In the genomic region with DNA sequence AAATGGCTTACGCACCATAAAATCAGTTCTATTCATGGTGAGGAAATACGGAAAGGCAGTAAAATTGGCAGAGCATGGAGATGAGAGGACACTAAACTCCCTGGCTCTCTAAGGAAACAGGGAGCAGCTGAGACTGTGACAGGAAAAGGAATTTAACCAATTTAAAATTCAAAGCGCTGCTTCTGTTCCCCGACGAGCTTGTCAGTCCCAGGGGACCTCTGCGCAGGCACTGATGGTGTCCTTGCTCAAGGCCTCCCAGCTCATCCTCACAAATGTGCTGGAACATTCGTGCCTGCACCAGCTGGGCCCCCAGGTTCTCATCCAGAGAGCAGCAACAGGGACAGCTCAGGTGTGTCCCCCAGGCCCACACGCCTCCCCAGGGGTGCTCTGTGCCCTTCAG, we compare ENCODE assay signal across 21 cellular contexts.
"Had no signal": no experiment of that assay in that cellular context is flagged by ENCODE, and none has a peak within 500 bp of the region (broad histone marks: within the 10 kb centered on the region; RNA-seq: fewer than 3 reads in every experiment).

No MANE protein-coding gene starts in this region.

- FAIRE-seq: endothelial cell of umbilical vein had no signal

- H3K27me3 Mint-ChIP-seq: activated CD4-positive, alpha-beta T cell treated with anti-CD3 and anti-CD28 coated beads, Interleukin-2, amount 10 ng/mL, durations not matched to agents 7 days and 5 days; activated CD8-positive, alpha-beta memory T cell treated with anti-CD3 and anti-CD28 coated beads, Interleukin-2, amount 10 ng/mL, durations not matched to agents 7 days and 5 days; activated CD8-positive, alpha-beta T cell treated with anti-CD3 and anti-CD28 coated beads for 36 hours; activated naive CD4-positive, alpha-beta T cell treated with anti-CD3 and anti-CD28 coated beads, Interleukin-2, amount 50 U/mL, for 24 hours; naive thymus-derived CD4-positive, alpha-beta T cell had no signal

- H3K4me3 Mint-ChIP-seq: activated CD4-positive, alpha-beta T cell treated with anti-CD3 and anti-CD28 coated beads, Interleukin-2, amount 10 ng/mL, durations not matched to agents 7 days and 5 days; activated CD8-positive, alpha-beta memory T cell treated with anti-CD3 and anti-CD28 coated beads, Interleukin-2, amount 10 ng/mL, durations not matched to agents 7 days and 5 days; activated CD8-positive, alpha-beta T cell treated with anti-CD3 and anti-CD28 coated beads for 36 hours; activated naive CD4-positive, alpha-beta T cell treated with anti-CD3 and anti-CD28 coated beads, Interleukin-2, amount 50 U/mL, for 24 hours; activated T-helper 1 cell treated with anti-CD3 and anti-CD28 coated beads, Interleukin-12 subunit alpha, Interleukin-12 subunit beta, Interleukin-2, Interleukin-4 antibody, amounts not matched to agents 30 ng/mL and 10 ng/mL and 1 ng/mL, durations not matched to agents 14 hours and 24 hours and 36 hours; naive thymus-derived CD4-positive, alpha-beta T cell had no signal

- H3K36me3 Mint-ChIP-seq: activated CD8-positive, alpha-beta memory T cell treated with anti-CD3 and anti-CD28 coated beads, Interleukin-2, amount 10 ng/mL, durations not matched to agents 7 days and 5 days had no signal

- H3K4me1 Mint-ChIP-seq: activated CD4-positive, alpha-beta T cell treated with anti-CD3 and anti-CD28 coated beads, Interleukin-2, amount 10 ng/mL, durations not matched to agents 7 days and 5 days; activated CD8-positive, alpha-beta memory T cell treated with anti-CD3 and anti-CD28 coated beads, Interleukin-2, amount 10 ng/mL, durations not matched to agents 7 days and 5 days; activated naive CD4-positive, alpha-beta T cell treated with anti-CD3 and anti-CD28 coated beads, Interleukin-2, amount 50 U/mL, for 24 hours had no signal

- H3K9me3 Mint-ChIP-seq: activated CD4-positive, alpha-beta T cell treated with anti-CD3 and anti-CD28 coated beads, Interleukin-2, amount 10 ng/mL, durations not matched to agents 7 days and 5 days; activated CD8-positive, alpha-beta T cell treated with anti-CD3 and anti-CD28 coated beads for 36 hours; activated naive CD4-positive, alpha-beta T cell treated with anti-CD3 and anti-CD28 coated beads, Interleukin-2, amount 50 U/mL, for 24 hours; activated T-helper 1 cell treated with anti-CD3 and anti-CD28 coated beads, Interleukin-12 subunit alpha, Interleukin-12 subunit beta, Interleukin-2, Interleukin-4 antibody, amounts not matched to agents 30 ng/mL and 10 ng/mL and 1 ng/mL, durations not matched to agents 14 hours and 24 hours and 36 hours; naive thymus-derived CD4-positive, alpha-beta T cell had no signal

- DNase-seq: activated CD4-positive, alpha-beta T cell treated with anti-CD3 and anti-CD28 coated beads, Interleukin-2, amount 10 ng/mL, durations not matched to agents 7 days and 5 days; activated CD4-positive, CD25-positive, alpha-beta regulatory T cell treated with anti-CD3 and anti-CD28 coated beads, Interleukin-2, amount 50 U/mL, for 72 hours; activated CD8-positive, alpha-beta memory T cell treated with anti-CD3 and anti-CD28 coated beads, Interleukin-2, amount 10 ng/mL, durations not matched to agents 7 days and 5 days; activated CD8-positive, alpha-beta T cell treated with anti-CD3 and anti-CD28 coated beads for 36 hours; activated gamma-delta T cell treated with Interleukin-2 at 50 U/mL for 16 hours; activated T-cell treated with anti-CD3 and anti-CD28 coated beads for 4 hours; aorta; central memory CD4-positive, alpha-beta T cell; dermis blood vessel endothelial cell; effector CD8-positive, alpha-beta T cell; foreskin melanocyte; kidney glomerular epithelial cell; left ventricle myocardium inferior; naive thymus-derived CD4-positive, alpha-beta T cell; sigmoid colon; stimulated activated CD4-positive, alpha-beta T cell treated with anti-CD3 and anti-CD28 coated beads, Interleukin-4, amount 100 ng/mL, for 1 hour; stimulated activated naive CD4-positive, alpha-beta T cell treated with Interleukin-2 at 50 U/mL for 16 hours; thyroid gland had no signal

- H3K27ac Mint-ChIP-seq: activated CD4-positive, alpha-beta T cell treated with anti-CD3 and anti-CD28 coated beads, Interleukin-2, amount 10 ng/mL, durations not matched to agents 7 days and 5 days; activated CD8-positive, alpha-beta memory T cell treated with anti-CD3 and anti-CD28 coated beads, Interleukin-2, amount 10 ng/mL, durations not matched to agents 7 days and 5 days; activated CD8-positive, alpha-beta T cell treated with anti-CD3 and anti-CD28 coated beads for 36 hours; activated naive CD4-positive, alpha-beta T cell treated with anti-CD3 and anti-CD28 coated beads, Interleukin-2, amount 50 U/mL, for 24 hours; activated T-helper 1 cell treated with anti-CD3 and anti-CD28 coated beads, Interleukin-12 subunit alpha, Interleukin-12 subunit beta, Interleukin-2, Interleukin-4 antibody, amounts not matched to agents 30 ng/mL and 10 ng/mL and 1 ng/mL, durations not matched to agents 14 hours and 24 hours and 36 hours had no signal
